Comparison of ENCODE assay signal across 9 cellular contexts in genomic region chr11:88535916-88536547, GRCh38.
DNase-seq lines count a peak whose midpoint lies in the region.
"Had no signal": no experiment of that assay in that cellular context is flagged by ENCODE, and none has a peak within 500 bp of the region (broad histone marks: within the 10 kb centered on the region; RNA-seq: fewer than 3 reads in every experiment).

No MANE protein-coding gene starts in this region.

- no peaks in the 10 kb centered on the region for H3K9me3 ChIP-seq in GM23248 (ENCODE audit: low read depth)
- no peaks in the 10 kb centered on the region for H3K9me3 ChIP-seq in Karpas-422 (ENCODE audit: low read length)
- H3K9me3 ChIP-seq: upper lobe of left lung had no signal

- no peak overlapping the region; the same call in 1 of the 2 replicates for H3K4me3 ChIP-seq in GM23248
- no peak overlapping the region for H3K4me3 ChIP-seq in Karpas-422 (ENCODE audit: low read length)
- H3K4me3 ChIP-seq: upper lobe of left lung had no signal

- H3K4me2 ChIP-seq in GM23248 (ENCODE audit: unreplicated experiment): peak overlapping the region; percentile 61
- no peak overlapping the region for H3K4me2 ChIP-seq in Karpas-422 (ENCODE audit: low read depth, low read length, poor library complexity, severe bottlenecking)

- peak overlapping the region; percentile 86 for H3K27ac ChIP-seq in GM23248
- H3K27ac ChIP-seq in Karpas-422 (ENCODE audit: low read length): no peak overlapping the region
- H3K27ac ChIP-seq: upper lobe of left lung had no signal

- no peaks in the 10 kb centered on the region for H3K9me2 ChIP-seq in GM23248 (ENCODE audit: insufficient read depth)
- H3K9me2 ChIP-seq in Karpas-422 (replicated peaks; ENCODE audit: insufficient read depth, low read length): no peaks in the 10 kb centered on the region

- H3K4me1 ChIP-seq in GM23248 (ENCODE audit: insufficient read depth) (peaks cover 44% of the 10 kb centered on the region), Karpas-422 (ENCODE audit: low read length) (no peaks in the 10 kb centered on the region)
- H3K4me1 ChIP-seq: upper lobe of left lung had no signal

- no peaks in the 10 kb centered on the region for H3K27me3 ChIP-seq in GM23248 (replicated peaks; ENCODE audit: insufficient read depth)
- no peaks in the 10 kb centered on the region for H3K27me3 ChIP-seq in Karpas-422 (ENCODE audit: low read length)
- H3K27me3 ChIP-seq: upper lobe of left lung had no signal

- WGBS in GM23248 (ENCODE audit: low coverage in 1 of 2, low lambda C conversion rate in 2 of 2, missing lambda C conversion rate in 2 of 2), 2 experiments: 0 to 3% methylated on average over 2 of the region's 2 CpGs

- H2AFZ ChIP-seq in GM23248 (peak overlapping the region; percentile 59), Karpas-422 (ENCODE audit: low read length) (no peak overlapping the region)

- DNase-seq in EL: peak; percentile 89
- DNase-seq in GM23248: peak; percentile 91
- DNase-seq in NCI-H226: peak; percentile 85
- DNase-seq in fibroblast of the conjunctiva (ENCODE audit: low read depth): peak; percentile 63
- DNase-seq in ecto neural progenitor cell (ENCODE audit: low spot score): no peak
- DNase-seq in NCI-H510A treated with DMSO at 0.1 percent for 48 hours (lab: John Stamatoyannopoulos, UW): no peak
- no peak for DNase-seq in NCI-H446 (lab: John Stamatoyannopoulos, UW)
- DNase-seq in Karpas-422: no peak
- DNase-seq: upper lobe of left lung had no signal

- H3K9ac ChIP-seq in GM23248: peak overlapping the region; percentile 51
- no peak overlapping the region for H3K9ac ChIP-seq in Karpas-422 (ENCODE audit: low read length)

- in situ Hi-C loops in GM23248 (cut with MboI): loop anchor here (25.0 kb wide), 4 partner anchors 299 to 1074 kb away; no protein-coding TSS in a partner anchor

- peaks cover 25% of the 10 kb centered on the region for H3F3A ChIP-seq in GM23248 (ENCODE audit: insufficient read depth)

- H3K79me2 ChIP-seq in GM23248 (ENCODE audit: insufficient read depth) (no peaks in the 10 kb centered on the region), Karpas-422 (ENCODE audit: low read length) (no peaks in the 10 kb centered on the region)

- H3K36me3 ChIP-seq in GM23248 (ENCODE audit: low read depth): no peaks in the 10 kb centered on the region
- no peaks in the 10 kb centered on the region for H3K36me3 ChIP-seq in Karpas-422 (ENCODE audit: insufficient read depth, low read length)
- H3K36me3 ChIP-seq: upper lobe of left lung had no signal

- H4K20me1 ChIP-seq in GM23248 (ENCODE audit: insufficient read depth) (no peaks in the 10 kb centered on the region), Karpas-422 (ENCODE audit: insufficient read depth, low read depth, low read length) (no peaks in the 10 kb centered on the region)

Comparison
In these comparisons a context has a peak if more than half of its experiments do, and no peak if none do; other contexts are left out.
1. DNase-seq: peak in EL (single experiment), GM23248 (single experiment), NCI-H226 (single experiment) and fibroblast of the conjunctiva (single experiment); none in ecto neural progenitor cell (single experiment), NCI-H510A treated with DMSO at 0.1 percent for 48 hours (single experiment), NCI-H446 (0 of 2) and Karpas-422 (single experiment).